Comparison of ENCODE assay signal across 8 cellular contexts in the genomic region with DNA sequence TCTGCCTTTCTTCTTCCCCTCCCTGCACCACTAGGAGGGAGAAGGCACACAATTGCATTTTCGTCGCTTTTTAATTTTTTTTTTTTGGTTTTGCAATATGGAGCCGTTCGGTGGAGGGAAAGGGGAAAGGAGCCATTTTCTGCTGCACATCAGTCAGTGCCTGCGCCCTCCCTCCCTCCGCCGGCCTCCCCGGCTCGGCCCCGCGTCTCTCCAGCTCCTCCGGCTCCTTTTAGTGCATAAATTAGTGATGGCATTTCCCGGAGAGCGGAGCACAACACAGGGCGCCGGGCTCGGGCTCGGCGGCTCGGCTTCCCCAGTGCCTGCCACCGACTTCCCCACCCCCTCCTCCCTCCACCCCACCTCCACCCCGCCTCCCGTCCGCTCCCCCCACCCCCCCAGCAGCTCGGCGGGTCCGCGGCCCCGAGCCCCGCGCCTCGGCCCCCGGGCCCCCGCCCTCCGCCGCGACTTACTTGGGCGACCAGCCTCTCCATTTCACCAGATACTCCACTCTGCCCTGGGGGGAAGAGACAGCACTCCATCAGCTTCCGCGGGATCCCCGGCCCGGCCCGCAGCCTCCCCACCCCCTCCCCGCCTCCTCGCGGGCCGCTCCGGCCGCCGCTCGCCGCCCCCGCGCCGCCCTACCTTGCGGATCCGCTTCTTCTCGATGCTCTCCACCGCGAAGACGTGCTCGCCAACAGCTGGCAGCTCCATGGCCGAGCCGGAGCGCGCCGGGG. TPM values are rescaled to one million over a fixed set of nuclear protein-coding genes. Genes with fewer than 3 reads are reported as not detected.
DNase-seq lines count a peak whose midpoint lies in the region; ATAC-seq and TF ChIP-seq lines count a peak whose summit lies in the region.

No MANE protein-coding gene starts in this region.

- H3K4me3 ChIP-seq in AG04450 (ENCODE audit: low read depth, low read length) (peak overlapping the region; percentile 80), neuron (ENCODE audit: low read length) (peak overlapping the region; percentile 80)

- peak; percentile 15 for ATAC-seq in GM18867 (IDR thresholded peaks at IDR 0.05; ENCODE audit: unreplicated experiment)
- ATAC-seq in HG03280 (IDR thresholded peaks at IDR 0.05; ENCODE audit: unreplicated experiment), result peak; percentile 36
- ATAC-seq in foreskin keratinocyte, result peak; percentile 5

- TF ChIP-seq CTCF in AG04450 (IDR thresholded peaks at IDR 0.05; ENCODE audit: low read depth, low read length) (no peak), foreskin keratinocyte (conservative IDR thresholded peaks at IDR 0.05) (no peak)

- DNase-seq in AG04450 (ENCODE audit: low read depth, low spot score) (no peak), OCI-M1 (lab: John Stamatoyannopoulos, UW) (peak; percentile 63), foreskin keratinocyte (peak; percentile 55 to 70), mucosa of gallbladder (ENCODE audit: low spot score) (no peak)
- DNase-seq in activated gamma-delta T cell treated with anti-CD3 and anti-CD28 coated beads, Interleukin-2, amount 50 U/mL, for 16 hours (ENCODE audit: low read depth), result peak; percentile 14

- CTCF ChIA-PET in AG04450 (lab: Charles Lee), result interaction anchor here (0.7 to 2.7 kb wide), 13 partner anchors 10 to 1175 kb away, joined by 3 to 13 read pairs (median 5); a partner anchor contains a TSS

- H2AFZ ChIP-seq in neuron (ENCODE audit: low read depth, low read length), result no peak overlapping the region

- H3K9me3 ChIP-seq in AG04450 (ENCODE audit: control insufficient read depth, insufficient read depth, low read length) (peaks cover 26% of the 10 kb centered on the region; the same call in 1 of the 2 replicates), neuron (ENCODE audit: low read length) (peaks cover 9% of the 10 kb centered on the region)

- POLR2A ChIA-PET in AG04450 (lab: Yijun Ruan, JAX), result interaction anchor here (0.7 to 3.4 kb wide), 14 partner anchors 10 to 155 kb away, joined by 3 to 29 read pairs (median 6); a partner anchor contains a TSS

- H3K36me3 ChIP-seq in neuron (ENCODE audit: insufficient read depth, low read length), result peaks cover 29% of the 10 kb centered on the region

- H3K27ac ChIP-seq in AG04450 (ENCODE audit: low read depth, low read length) (peak overlapping the region; percentile 39), foreskin keratinocyte (peak overlapping the region; percentile 20)

- peaks cover 35% of the 10 kb centered on the region for H3K27me3 ChIP-seq in AG04450 (ENCODE audit: control insufficient read depth, insufficient read depth, low read length)
- peaks cover 41% of the 10 kb centered on the region for H3K27me3 ChIP-seq in foreskin keratinocyte
- H3K27me3 ChIP-seq in neuron (ENCODE audit: insufficient read depth, low read length), result peaks cover 39% of the 10 kb centered on the region

- peaks cover 7% of the 10 kb centered on the region for H3K4me1 ChIP-seq in foreskin keratinocyte
- peaks cover 30% of the 10 kb centered on the region for H3K4me1 ChIP-seq in neuron (ENCODE audit: insufficient read depth, low read length)

RNA-seq across cellular contexts. Expression of a gene that starts 0.5 kb away (rescaled TPM):
- polyA plus RNA-seq in AG04450 (2011; rRNA removed) (6.6 and 7.6 TPM in 2 replicates), foreskin keratinocyte (7.6 and 7.8 TPM in 2 replicates)
- polyA minus RNA-seq in AG04450 (2011; rRNA and poly(A)+ RNA removed), result 7.0 and 8.1 TPM in 2 replicates
- total RNA-seq in foreskin keratinocyte (10.5 and 12.4 TPM in 2 replicates), mucosa of gallbladder (36.7 TPM)

RNA-seq across cellular contexts. Expression of a gene that starts 41.8 kb away (rescaled TPM):
- polyA plus RNA-seq in AG04450 (2011; rRNA removed) (0.37 and 1.5 TPM in 2 replicates), foreskin keratinocyte (4.5 and 4.7 TPM in 2 replicates)
- polyA minus RNA-seq in AG04450 (2011; rRNA and poly(A)+ RNA removed), result 0.87 and 1.4 TPM in 2 replicates
- total RNA-seq in foreskin keratinocyte (2.9 and 4.5 TPM in 2 replicates), mucosa of gallbladder (9.7 TPM)

Comparison
In these comparisons a context has a peak if more than half of its experiments do, and no peak if none do; other contexts are left out.
1. DNase-seq: peak in OCI-M1 (single experiment), activated gamma-delta T cell treated with anti-CD3 and anti-CD28 coated beads, Interleukin-2, amount 50 U/mL, for 16 hours (single experiment) and foreskin keratinocyte (2 of 2); none in AG04450 (single experiment) and mucosa of gallbladder (single experiment).
2. Peak in every context shown above with its lines, with median percentiles within 50 percentile points of each other: ATAC-seq.